ENCODE assay signal across 8 cellular contexts in genomic region chr4:109815151-109816081, GRCh38.
A peak's percentile ranks its signal among the peaks of the same experiment; 100 is the strongest.
DNase-seq lines count a peak whose midpoint lies in the region; ATAC-seq and FAIRE-seq lines count a peak whose summit lies in the region.

Gene GAR1, plus strand, starts transcription at chr4:109815762. Its CDS starts 403 bp downstream, at chr4:109816165.

- H3K4me3 Mint-ChIP-seq in central memory CD8-positive, alpha-beta T cell: peak within 1 kb of the TSS; percentile 95

- H3K4me1 Mint-ChIP-seq in central memory CD8-positive, alpha-beta T cell: peaks cover 39% of the 10 kb centered on the region

- H3K36me3 Mint-ChIP-seq in central memory CD8-positive, alpha-beta T cell (ENCODE audit: insufficient read depth): peaks cover 28% of the 10 kb centered on the region

- no peaks in the 10 kb centered on the region for H3K27me3 Mint-ChIP-seq in central memory CD8-positive, alpha-beta T cell

- FAIRE-seq in islet of Langerhans (lab: Jason Lieb, UNC): peak; percentile 92

- DNase-seq in AG08396 (ENCODE audit: low spot score): peak; percentile 91
- peak; percentile 76 for DNase-seq in NCI-H345 treated with DMSO at 0.1 percent for 48 hours (lab: John Stamatoyannopoulos, UW; ENCODE audit: unreplicated experiment)
- peak; percentile 62 to 72 (median 66) for DNase-seq in activated CD4-positive, CD25-positive, alpha-beta regulatory T cell (lab: John Stamatoyannopoulos, UW)
- DNase-seq in central memory CD8-positive, alpha-beta T cell (ENCODE audit: low spot score in 2 of 2): peak; percentile 65 to 70
- DNase-seq in stimulated activated CD4-positive, alpha-beta T cell treated with anti-CD3 and anti-CD28 coated beads, Interleukin-12 subunit alpha, Interleukin-12 subunit beta, amount 100 ng/mL, for 4 hours: peak; percentile 78

- ATAC-seq in GM19023 (IDR thresholded peaks at IDR 0.05; ENCODE audit: unreplicated experiment) (peak; percentile 99), HG03280 (IDR thresholded peaks at IDR 0.05; ENCODE audit: unreplicated experiment) (peak; percentile 99)
- ATAC-seq in central memory CD8-positive, alpha-beta T cell (replicated peaks; ENCODE audit: extremely low read depth, poor library complexity, severe bottlenecking): peak; percentile 92

- peak within 1 kb of the TSS; percentile 98 for H3K27ac Mint-ChIP-seq in central memory CD8-positive, alpha-beta T cell (ENCODE audit: low read depth)

- H3K9me3 Mint-ChIP-seq in central memory CD8-positive, alpha-beta T cell: no peaks in the 10 kb centered on the region

Comparison
In these comparisons a context has a peak if more than half of its experiments do, and no peak if none do; other contexts are left out.
1. Peak in every context shown above with its lines: DNase-seq and ATAC-seq.